In the genomic region with DNA sequence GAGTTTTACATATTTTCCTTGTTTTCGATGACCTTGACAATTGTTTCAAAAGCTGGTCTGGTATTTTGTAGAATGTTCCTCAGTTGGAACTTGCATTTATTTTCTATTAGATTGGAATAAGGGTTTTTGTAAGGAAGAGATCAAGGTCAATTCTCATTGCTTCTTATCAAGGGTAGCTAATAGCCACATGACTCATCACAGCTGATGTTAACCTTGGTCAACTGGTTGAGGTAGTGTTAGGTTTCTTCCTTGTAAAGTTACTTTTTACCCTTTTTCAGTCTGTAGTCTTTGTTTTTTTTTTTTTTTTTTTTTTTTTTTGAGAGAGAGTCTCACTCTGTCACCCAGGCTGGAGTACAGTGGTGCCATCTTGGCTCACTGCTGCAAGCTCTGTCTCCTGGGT, we compare ENCODE assay signal across 30 cellular contexts.
"Had no signal": no experiment of that assay in that cellular context is flagged by ENCODE, and none has a peak within 500 bp of the region (broad histone marks: within the 10 kb centered on the region; RNA-seq: fewer than 3 reads in every experiment).

No MANE protein-coding gene starts in this region.

- H3K27ac ChIP-seq: ascending aorta, body of pancreas, KMS-11, SK-N-MC, VCaP had no signal

- H3K36me3 ChIP-seq: ascending aorta, MG63 had no signal

- H3K4me3 ChIP-seq: ascending aorta, body of pancreas, MG63, SK-N-MC had no signal

- H3K9ac ChIP-seq: KMS-11 had no signal

- H3K4me1 ChIP-seq: ascending aorta, body of pancreas had no signal

- H3K9me3 ChIP-seq: ascending aorta, body of pancreas, MG63 had no signal

- ATAC-seq: activated CD4-positive, alpha-beta T cell treated with anti-CD3 and anti-CD28 coated beads for 36 hours; activated T-helper 17 cell treated with anti-CD3 and anti-CD28 coated beads, Interleukin-2, amount 50 U/mL, for 72 hours; body of pancreas; Panc1; Right ventricle myocardium inferior; T-cell had no signal

- DNase-seq: activated CD4-positive, alpha-beta memory T cell treated with anti-CD3 and anti-CD28 coated beads, Interleukin-2, amount 10 ng/mL, durations not matched to agents 7 days and 5 days; activated CD4-positive, alpha-beta T cell treated with anti-CD3 and anti-CD28 coated beads for 36 hours; activated CD4-positive, alpha-beta T cell treated with anti-CD3 and anti-CD28 coated beads, Interleukin-2, amount 50 U/mL, for 1 hour; activated CD4-positive, CD25-positive, alpha-beta regulatory T cell; activated gamma-delta T cell; activated naive CD4-positive, alpha-beta T cell treated with anti-CD3 and anti-CD28 coated beads for 36 hours; activated naive CD8-positive, alpha-beta T cell treated with anti-CD3 and anti-CD28 coated beads for 36 hours; activated T-cell treated with anti-CD3 and anti-CD28 coated beads for 4 hours; activated T-cell treated with anti-CD3 and anti-CD28 coated beads, Interleukin-2, amount 50 U/mL, for 48 hours; body of pancreas; MG63; MV-4-11; NCI-H1092 treated with DMSO at 0.1 percent for 48 hours; NCI-H1417 treated with DMSO at 0.1 percent for 48 hours; NCI-H1694 treated with DMSO at 0.1 percent for 48 hours; NCI-H2029 treated with DMSO at 0.1 percent for 48 hours; NCI-H510A treated with DMSO at 0.1 percent for 48 hours; NCI-H69; NK-92 treated with Interleukin-12 subunit alpha and Interleukin-12 subunit beta, amount 100 ng/mL, for 24 hours; OCI-M1; RPMI8226; T-cell; T-helper 2 cell had no signal

- H3K27me3 ChIP-seq: ascending aorta, body of pancreas, MG63 had no signal

- H3K4me2 ChIP-seq: KMS-11 had no signal
